3 cellular contexts compared by ENCODE assay signal in the genomic region with DNA sequence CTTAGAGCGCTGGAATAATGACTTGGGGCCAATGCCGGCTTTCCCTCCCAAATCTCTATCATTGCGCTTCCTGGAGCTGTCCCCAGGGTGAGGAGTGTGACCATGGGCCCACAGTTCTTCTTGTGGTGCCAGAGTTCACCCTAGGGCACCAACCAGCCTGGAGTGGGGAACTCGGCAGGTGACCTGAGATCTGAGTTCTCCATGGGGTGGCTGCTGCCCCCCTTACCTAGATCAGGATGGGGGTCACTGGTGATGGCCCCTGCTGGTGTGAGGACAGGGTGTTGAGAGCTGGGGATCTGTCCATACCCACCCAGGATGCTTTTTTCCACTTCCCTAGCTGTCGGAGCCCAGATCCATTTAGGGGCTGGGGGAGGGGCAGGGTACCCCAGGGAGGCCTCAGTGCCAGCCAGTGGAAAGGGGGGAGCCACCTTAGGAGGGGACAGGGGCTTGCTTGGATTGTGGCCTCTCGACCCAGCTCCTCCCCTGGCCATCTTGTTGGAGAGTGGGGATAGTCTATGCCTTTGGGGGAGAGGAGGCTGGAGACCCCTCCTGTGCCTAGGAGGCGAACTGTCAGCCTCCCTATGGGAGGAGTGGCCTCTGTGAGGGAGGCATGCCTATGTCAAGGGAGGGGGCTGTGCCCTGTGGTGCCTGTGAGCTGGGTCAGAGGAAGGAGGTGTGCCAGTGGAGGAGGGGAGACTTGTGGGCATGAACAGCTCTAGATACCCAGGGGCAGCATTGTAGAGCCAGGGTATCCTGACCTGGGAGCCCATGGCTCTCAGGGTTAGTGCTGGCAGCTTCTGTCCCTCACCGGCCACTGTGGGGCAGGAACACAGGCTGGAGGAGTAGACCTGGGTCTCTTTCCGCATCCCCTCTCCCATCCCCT.
A peak's percentile ranks its signal among the peaks of the same experiment; 100 is the strongest.
TF ChIP-seq lines count a peak whose summit lies in the region.

No MANE protein-coding gene starts in this region.

TF ChIP-seq in SK-N-SH, 30 proteins besides CTCF, POLR2A, EP300 and RAD21 (continues in another document):
- TF ChIP-seq MEF2A (IDR thresholded peaks at IDR 0.05; ENCODE audit: borderline replicate concordance, low read depth): no peak
- TF ChIP-seq TEAD4 (IDR thresholded peaks at IDR 0.05; ENCODE audit: borderline replicate concordance, insufficient read depth): no peak
- TF ChIP-seq, protein P1, sequence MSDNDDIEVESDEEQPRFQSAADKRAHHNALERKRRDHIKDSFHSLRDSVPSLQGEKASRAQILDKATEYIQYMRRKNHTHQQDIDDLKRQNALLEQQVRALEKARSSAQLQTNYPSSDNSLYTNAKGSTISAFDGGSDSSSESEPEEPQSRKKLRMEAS (IDR thresholded peaks at IDR 0.05; ENCODE audit: low read depth): no peak
- no peak for TF ChIP-seq NRF1 (IDR thresholded peaks at IDR 0.05; ENCODE audit: low read depth, low read length)
- TF ChIP-seq, protein P2, sequence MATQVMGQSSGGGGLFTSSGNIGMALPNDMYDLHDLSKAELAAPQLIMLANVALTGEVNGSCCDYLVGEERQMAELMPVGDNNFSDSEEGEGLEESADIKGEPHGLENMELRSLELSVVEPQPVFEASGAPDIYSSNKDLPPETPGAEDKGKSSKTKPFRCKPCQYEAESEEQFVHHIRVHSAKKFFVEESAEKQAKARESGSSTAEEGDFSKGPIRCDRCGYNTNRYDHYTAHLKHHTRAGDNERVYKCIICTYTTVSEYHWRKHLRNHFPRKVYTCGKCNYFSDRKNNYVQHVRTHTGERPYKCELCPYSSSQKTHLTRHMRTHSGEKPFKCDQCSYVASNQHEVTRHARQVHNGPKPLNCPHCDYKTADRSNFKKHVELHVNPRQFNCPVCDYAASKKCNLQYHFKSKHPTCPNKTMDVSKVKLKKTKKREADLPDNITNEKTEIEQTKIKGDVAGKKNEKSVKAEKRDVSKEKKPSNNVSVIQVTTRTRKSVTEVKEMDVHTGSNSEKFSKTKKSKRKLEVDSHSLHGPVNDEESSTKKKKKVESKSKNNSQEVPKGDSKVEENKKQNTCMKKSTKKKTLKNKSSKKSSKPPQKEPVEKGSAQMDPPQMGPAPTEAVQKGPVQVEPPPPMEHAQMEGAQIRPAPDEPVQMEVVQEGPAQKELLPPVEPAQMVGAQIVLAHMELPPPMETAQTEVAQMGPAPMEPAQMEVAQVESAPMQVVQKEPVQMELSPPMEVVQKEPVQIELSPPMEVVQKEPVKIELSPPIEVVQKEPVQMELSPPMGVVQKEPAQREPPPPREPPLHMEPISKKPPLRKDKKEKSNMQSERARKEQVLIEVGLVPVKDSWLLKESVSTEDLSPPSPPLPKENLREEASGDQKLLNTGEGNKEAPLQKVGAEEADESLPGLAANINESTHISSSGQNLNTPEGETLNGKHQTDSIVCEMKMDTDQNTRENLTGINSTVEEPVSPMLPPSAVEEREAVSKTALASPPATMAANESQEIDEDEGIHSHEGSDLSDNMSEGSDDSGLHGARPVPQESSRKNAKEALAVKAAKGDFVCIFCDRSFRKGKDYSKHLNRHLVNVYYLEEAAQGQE (IDR thresholded peaks at IDR 0.05; ENCODE audit: low read depth, low read length): no peak
- TF ChIP-seq GABPA (IDR thresholded peaks at IDR 0.05; ENCODE audit: low read depth): no peak
- TF ChIP-seq ELF1 (IDR thresholded peaks at IDR 0.05): no peak
- no peak for TF ChIP-seq NFIC (IDR thresholded peaks at IDR 0.05; ENCODE audit: borderline replicate concordance)
- no peak for TF ChIP-seq POLR2AphosphoS5 (IDR thresholded peaks at IDR 0.05; ENCODE audit: low read depth, low read length)
- TF ChIP-seq, protein P3, sequence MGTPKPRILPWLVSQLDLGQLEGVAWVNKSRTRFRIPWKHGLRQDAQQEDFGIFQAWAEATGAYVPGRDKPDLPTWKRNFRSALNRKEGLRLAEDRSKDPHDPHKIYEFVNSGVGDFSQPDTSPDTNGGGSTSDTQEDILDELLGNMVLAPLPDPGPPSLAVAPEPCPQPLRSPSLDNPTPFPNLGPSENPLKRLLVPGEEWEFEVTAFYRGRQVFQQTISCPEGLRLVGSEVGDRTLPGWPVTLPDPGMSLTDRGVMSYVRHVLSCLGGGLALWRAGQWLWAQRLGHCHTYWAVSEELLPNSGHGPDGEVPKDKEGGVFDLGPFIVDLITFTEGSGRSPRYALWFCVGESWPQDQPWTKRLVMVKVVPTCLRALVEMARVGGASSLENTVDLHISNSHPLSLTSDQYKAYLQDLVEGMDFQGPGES (IDR thresholded peaks at IDR 0.05; ENCODE audit: low read depth, low read length): no peak
- no peak for TF ChIP-seq RFX5 (IDR thresholded peaks at IDR 0.05; ENCODE audit: low read length)
- no peak for TF ChIP-seq TAF1 (IDR thresholded peaks at IDR 0.05; ENCODE audit: borderline replicate concordance, low read depth, low read length)
- no peak for TF ChIP-seq FOSL2 (IDR thresholded peaks at IDR 0.05; ENCODE audit: borderline replicate concordance, low read depth)

TF ChIP-seq in SK-N-SH treated with all-trans-retinoic acid at 6 μM for 48 hours, 23 proteins besides CTCF, POLR2A, EP300 and RAD21:
- TF ChIP-seq, protein P4, sequence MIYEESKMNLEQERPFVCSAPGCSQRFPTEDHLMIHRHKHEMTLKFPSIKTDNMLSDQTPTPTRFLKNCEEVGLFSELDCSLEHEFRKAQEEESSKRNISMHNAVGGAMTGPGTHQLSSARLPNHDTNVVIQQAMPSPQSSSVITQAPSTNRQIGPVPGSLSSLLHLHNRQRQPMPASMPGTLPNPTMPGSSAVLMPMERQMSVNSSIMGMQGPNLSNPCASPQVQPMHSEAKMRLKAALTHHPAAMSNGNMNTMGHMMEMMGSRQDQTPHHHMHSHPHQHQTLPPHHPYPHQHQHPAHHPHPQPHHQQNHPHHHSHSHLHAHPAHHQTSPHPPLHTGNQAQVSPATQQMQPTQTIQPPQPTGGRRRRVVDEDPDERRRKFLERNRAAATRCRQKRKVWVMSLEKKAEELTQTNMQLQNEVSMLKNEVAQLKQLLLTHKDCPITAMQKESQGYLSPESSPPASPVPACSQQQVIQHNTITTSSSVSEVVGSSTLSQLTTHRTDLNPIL (CRISPR knock-in tag; IDR thresholded peaks at IDR 0.05; ENCODE audit: low read depth): no peak
- TF ChIP-seq CSDC2 (CRISPR knock-in tag; IDR thresholded peaks at IDR 0.05): no peak
- no peak for TF ChIP-seq ZNF8 (CRISPR knock-in tag; IDR thresholded peaks at IDR 0.05)
- no peak for TF ChIP-seq ZNF565 (CRISPR knock-in tag; conservative IDR thresholded peaks at IDR 0.05; ENCODE audit: low read depth)

TF ChIP-seq in H1, 55 proteins besides CTCF, POLR2A, EP300 and RAD21:
- TF ChIP-seq EZH2 (IDR thresholded peaks at IDR 0.05; ENCODE audit: low read depth, low read length, severe bottlenecking) (peak; percentile 20), SP1 (IDR thresholded peaks at IDR 0.05; ENCODE audit: low read depth, low read length) (no peak), BCL11A (IDR thresholded peaks at IDR 0.05; ENCODE audit: low read depth in 2 of 2, low read length in 2 of 2) (no peak)
TF ChIP-seq in H1: peak in this region for 1.
